In the genomic region with DNA sequence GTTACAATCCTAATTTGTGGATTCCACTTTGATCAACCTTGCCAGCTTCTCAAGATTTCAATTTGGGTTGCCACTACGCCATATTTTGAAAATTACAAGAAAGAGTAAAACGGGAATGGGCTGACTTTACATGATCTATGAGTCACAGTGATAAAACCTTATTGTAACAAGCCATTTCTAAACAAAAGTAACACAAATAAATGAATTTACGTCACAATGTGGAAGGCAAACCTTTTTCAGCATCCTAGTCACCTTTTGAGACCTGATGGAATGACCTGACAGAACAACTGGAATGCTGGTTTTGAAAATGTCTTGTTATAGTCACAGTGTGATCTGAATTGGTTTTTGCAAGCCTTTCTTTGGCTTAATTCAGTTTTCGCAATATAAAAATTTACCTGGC, we compare ENCODE assay signal across 1 cellular context.
TF ChIP-seq lines count a peak whose summit lies in the region.

No MANE protein-coding gene starts in this region.

TF ChIP-seq in IMR-90, 13 proteins besides CTCF, POLR2A, EP300 and RAD21:
- TF ChIP-seq BHLHE40 (IDR thresholded peaks at IDR 0.05; ENCODE audit: low read depth, low read length) (0 out of 2 replicates have a peak, but pooled peaks have one; percentile 4), RCOR1 (IDR thresholded peaks at IDR 0.05; ENCODE audit: insufficient replicate concordance, low read length) (no peak), SMC3 (IDR thresholded peaks at IDR 0.05; ENCODE audit: low read depth, low read length) (no peak), MAZ (IDR thresholded peaks at IDR 0.05; ENCODE audit: borderline replicate concordance, low read depth, low read length) (no peak), RFX5 (IDR thresholded peaks at IDR 0.05; ENCODE audit: low read depth, low read length) (no peak), CEBPB (IDR thresholded peaks at IDR 0.05; ENCODE audit: low read depth, low read length) (0 out of 2 replicates have a peak, but pooled peaks have one; percentile 19), NFE2L2 (IDR thresholded peaks at IDR 0.05; ENCODE audit: low read depth, low read length) (0 out of 2 replicates have a peak, but pooled peaks have one; percentile 4), MXI1 (IDR thresholded peaks at IDR 0.05; ENCODE audit: borderline replicate concordance, low read depth, low read length) (no peak), FOS (IDR thresholded peaks at IDR 0.05; ENCODE audit: low read depth, low read length) (peak; percentile 65)
- TF ChIP-seq, protein P1, sequence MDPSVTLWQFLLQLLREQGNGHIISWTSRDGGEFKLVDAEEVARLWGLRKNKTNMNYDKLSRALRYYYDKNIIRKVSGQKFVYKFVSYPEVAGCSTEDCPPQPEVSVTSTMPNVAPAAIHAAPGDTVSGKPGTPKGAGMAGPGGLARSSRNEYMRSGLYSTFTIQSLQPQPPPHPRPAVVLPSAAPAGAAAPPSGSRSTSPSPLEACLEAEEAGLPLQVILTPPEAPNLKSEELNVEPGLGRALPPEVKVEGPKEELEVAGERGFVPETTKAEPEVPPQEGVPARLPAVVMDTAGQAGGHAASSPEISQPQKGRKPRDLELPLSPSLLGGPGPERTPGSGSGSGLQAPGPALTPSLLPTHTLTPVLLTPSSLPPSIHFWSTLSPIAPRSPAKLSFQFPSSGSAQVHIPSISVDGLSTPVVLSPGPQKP (IDR thresholded peaks at IDR 0.05; ENCODE audit: borderline replicate concordance, low read depth, low read length) = no peak
TF ChIP-seq in IMR-90: peak in this region for 4.
